8 cellular contexts compared by ENCODE assay signal in the genomic region with DNA sequence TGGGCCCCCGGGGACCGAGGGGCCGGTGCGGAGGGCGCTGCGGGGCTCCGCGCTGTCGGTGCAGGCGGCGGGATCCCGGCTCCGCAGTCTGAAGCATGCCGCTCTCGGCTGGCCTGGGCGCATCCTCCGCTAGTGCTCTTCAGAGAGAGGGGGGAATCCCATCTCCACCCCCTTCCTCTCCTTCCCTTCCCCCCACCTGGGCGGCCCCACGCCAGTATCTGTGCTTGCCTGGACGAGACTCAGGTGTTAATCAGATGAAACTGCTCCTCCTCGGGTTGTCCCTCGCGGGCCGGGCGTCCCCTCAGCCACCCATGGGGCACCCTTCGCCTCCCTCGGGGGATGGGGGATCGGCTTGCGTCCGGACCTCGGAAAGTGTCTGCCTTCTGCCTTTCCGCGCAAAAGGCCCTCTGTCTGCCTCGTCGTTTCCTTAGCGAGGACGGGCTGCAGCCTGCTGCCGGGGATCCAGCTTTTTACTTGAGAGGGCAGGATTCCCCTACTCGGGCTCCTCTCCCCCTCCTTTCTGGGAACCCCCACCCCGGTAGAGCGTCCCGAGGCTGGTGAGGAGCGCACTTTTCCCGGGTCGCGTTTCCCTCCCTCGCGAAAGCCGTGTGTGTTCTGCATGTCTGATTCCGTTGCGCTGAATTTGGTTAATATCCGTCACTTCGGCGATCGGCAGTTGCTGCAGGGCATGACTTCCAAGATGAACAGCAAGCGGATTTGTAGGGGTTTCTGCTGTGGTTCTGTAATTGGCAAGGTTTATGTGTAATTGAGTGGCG. TPM values are rescaled to one million over a fixed set of nuclear protein-coding genes. Genes with fewer than 3 reads are reported as not detected.
A peak's percentile ranks its signal among the peaks of the same experiment; 100 is the strongest.
DNase-seq lines count a peak whose midpoint lies in the region; ATAC-seq and TF ChIP-seq lines count a peak whose summit lies in the region.

No MANE protein-coding gene starts in this region.

- H3K4me3 Mint-ChIP-seq in activated CD4-positive, alpha-beta T cell treated with anti-CD3 and anti-CD28 coated beads for 36 hours = peak overlapping the region; percentile 90

- no peaks in the 10 kb centered on the region for H3K36me3 ChIP-seq in Loucy (ENCODE audit: insufficient read depth, low read length)

- H4K20me1 ChIP-seq in Loucy (ENCODE audit: insufficient read depth, low read length, poor library complexity, severe bottlenecking) = peaks cover 57% of the 10 kb centered on the region

- POLR2A ChIA-PET in activated CD4-positive, alpha-beta T cell treated with anti-CD3 and anti-CD28 coated beads for 36 hours (lab: Charles Lee) = interaction anchor here (0.6 to 0.7 kb wide), 2 partner anchors 94 to 1752 kb away, joined by 3 to 6 read pairs; no protein-coding TSS in a partner anchor

- no peaks in the 10 kb centered on the region for H3F3A ChIP-seq in Loucy (ENCODE audit: low read depth)

- H3K9me3 ChIP-seq in Loucy (ENCODE audit: insufficient read depth, low read depth, low read length) = no peaks in the 10 kb centered on the region

- peak overlapping the region; percentile 82 for H2AFZ ChIP-seq in Loucy (ENCODE audit: low read length)

- CTCF ChIA-PET in activated CD4-positive, alpha-beta T cell treated with anti-CD3 and anti-CD28 coated beads for 36 hours (lab: Charles Lee) = interaction anchor here (0.6 kb wide), 1 partner anchor 460 kb away, joined by 4 read pairs; no protein-coding TSS in a partner anchor

- peaks cover 51% of the 10 kb centered on the region for H3K79me2 ChIP-seq in Loucy (ENCODE audit: insufficient read depth, low read length)

- no peak for TF ChIP-seq CTCF in GM20000 (IDR thresholded peaks at IDR 0.05; ENCODE audit: extremely low read depth, missing control alignments)
- no peak for TF ChIP-seq CTCF in Loucy (conservative IDR thresholded peaks at IDR 0.05; ENCODE audit: low read length)

- intact Hi-C loops in activated CD4-positive, alpha-beta T cell treated with anti-CD3 and anti-CD28 coated beads for 36 hours (cut with DNase I, micrococcal nuclease) = loop anchor here (1.0 to 10.0 kb wide), 8 partner anchors 93 to 1407 kb away; a partner anchor contains a TSS

- no peaks in the 10 kb centered on the region for H3K9me3 Mint-ChIP-seq in activated CD4-positive, alpha-beta T cell treated with anti-CD3 and anti-CD28 coated beads for 36 hours (ENCODE audit: low read depth)

- peak overlapping the region; percentile 99 for H3K4me3 ChIP-seq in Loucy (ENCODE audit: low read length, poor library complexity, severe bottlenecking)

- peak; percentile 12 for ATAC-seq in activated CD4-positive, alpha-beta T cell treated with anti-CD3 and anti-CD28 coated beads for 36 hours
- ATAC-seq in left lobe of liver = peak; percentile 28

- peak overlapping the region; percentile 93 for H3K9ac ChIP-seq in Loucy (ENCODE audit: low read depth, low read length, poor library complexity, severe bottlenecking)

- no peaks in the 10 kb centered on the region for H3K27me3 ChIP-seq in Loucy (ENCODE audit: insufficient read depth, low read length, poor library complexity, severe bottlenecking)

- H3K9me2 ChIP-seq in Loucy (replicated peaks; ENCODE audit: low read depth, low read length) = no peaks in the 10 kb centered on the region

- H3K27ac Mint-ChIP-seq in activated CD4-positive, alpha-beta T cell treated with anti-CD3 and anti-CD28 coated beads for 36 hours = peak overlapping the region; percentile 73

- peak; percentile 24 for DNase-seq in CD1c-positive myeloid dendritic cell (ENCODE audit: extremely low spot score)
- DNase-seq in GM20000 (ENCODE audit: low spot score) = peak; percentile 81
- peak; percentile 75 for DNase-seq in activated CD4-positive, alpha-beta T cell treated with anti-CD3 and anti-CD28 coated beads for 36 hours
- peak; percentile 64 for DNase-seq in left lobe of liver (ENCODE audit: low spot score)
- DNase-seq in stimulated activated CD4-positive, alpha-beta T cell treated with anti-CD3 and anti-CD28 coated beads, Interleukin-1b, Interleukin-23, amount 100 ng/mL, for 4 hours (ENCODE audit: low read depth in 2 of 2) = peak; percentile 33 to 55
- no peak for DNase-seq in UCSD-AML1 (lab: John Stamatoyannopoulos, UW; ENCODE audit: unreplicated experiment)

- H3K4me2 ChIP-seq in Loucy (ENCODE audit: low read depth, low read length, poor library complexity, severe bottlenecking) = peak overlapping the region; percentile 88

- no peaks in the 10 kb centered on the region for H3K36me3 Mint-ChIP-seq in activated CD4-positive, alpha-beta T cell treated with anti-CD3 and anti-CD28 coated beads for 36 hours (ENCODE audit: low read depth)

- H3K4me1 ChIP-seq in Loucy (ENCODE audit: insufficient read depth, low read length, poor library complexity, severe bottlenecking) = peaks cover 38% of the 10 kb centered on the region

- peaks cover 3% of the 10 kb centered on the region for H3K27me3 Mint-ChIP-seq in activated CD4-positive, alpha-beta T cell treated with anti-CD3 and anti-CD28 coated beads for 36 hours

- peaks cover 42% of the 10 kb centered on the region for H3K4me1 Mint-ChIP-seq in activated CD4-positive, alpha-beta T cell treated with anti-CD3 and anti-CD28 coated beads for 36 hours

- peak overlapping the region; percentile 92 for H3K27ac ChIP-seq in cingulate gyrus (ENCODE audit: low read depth, low read length)

RNA-seq across cellular contexts. Expression of a gene that starts 1.1 kb away (rescaled TPM):
- 10 to 100 TPM; 29.8 to 37.5 TPM for total RNA-seq in activated CD4-positive, alpha-beta T cell treated with anti-CD3 and anti-CD28 coated beads for 36 hours
- total RNA-seq in left lobe of liver = 43.0 TPM

RNA-seq across cellular contexts. Expression of a gene that starts 22.9 kb away (rescaled TPM):
- not detected for total RNA-seq in activated CD4-positive, alpha-beta T cell treated with anti-CD3 and anti-CD28 coated beads for 36 hours
- 4.0 TPM for total RNA-seq in left lobe of liver
